ENCODE assay signal across 8 cellular contexts in the genomic region with DNA sequence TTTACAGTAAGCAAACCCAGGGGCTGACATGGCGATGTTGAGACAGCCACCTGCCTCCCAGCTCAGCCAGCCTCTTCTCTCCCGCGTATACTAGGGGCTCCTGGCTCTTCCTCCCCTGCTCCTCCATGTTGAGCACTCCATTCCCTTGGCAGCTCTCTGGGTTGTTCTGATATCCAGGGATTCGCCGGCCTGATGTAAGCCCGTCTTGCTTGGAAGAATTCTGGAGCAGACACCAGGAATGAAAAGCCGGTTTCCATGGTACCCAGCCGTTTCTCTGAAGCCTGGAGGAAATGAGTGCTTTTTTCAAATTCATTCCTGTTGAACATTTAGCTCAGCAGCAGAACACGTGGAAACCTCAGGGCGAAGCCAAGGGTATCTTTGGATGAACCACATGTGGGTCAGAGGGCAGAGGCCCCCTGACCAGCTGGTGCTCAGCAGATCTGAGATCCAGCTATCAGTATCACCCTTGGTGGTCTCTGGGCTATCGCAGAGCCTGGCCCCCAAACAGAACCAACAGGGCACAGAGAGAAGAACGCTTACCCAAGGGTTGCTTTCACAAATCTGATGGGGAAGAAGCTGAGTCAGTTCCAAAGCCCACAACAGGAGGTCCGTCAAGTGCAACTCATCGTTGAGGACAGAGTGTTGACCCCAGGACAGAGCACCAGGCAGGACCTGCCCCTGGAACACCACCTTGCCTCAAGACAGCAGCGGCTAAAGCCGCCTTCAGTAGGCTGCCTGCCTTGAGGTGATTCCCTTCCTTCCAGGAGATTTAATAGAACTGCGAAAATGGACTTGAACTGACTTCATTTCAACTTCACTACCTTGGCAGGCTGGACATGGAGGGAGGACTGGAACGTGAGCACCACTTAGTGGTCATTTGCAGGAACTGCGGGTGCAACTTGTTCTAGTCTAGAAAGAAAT.
DNase-seq lines count a peak whose midpoint lies in the region; ATAC-seq, FAIRE-seq and TF ChIP-seq lines count a peak whose summit lies in the region.

No MANE protein-coding gene starts in this region.

- H3K36me3 ChIP-seq in prostate gland: no peaks in the 10 kb centered on the region

- DNase-seq in AG09309 (ENCODE audit: low read depth) (peak; percentile 48), GM18507 (ENCODE audit: extremely low spot score, insufficient read length, low read depth) (peak; percentile 42), M059J (ENCODE audit: low read depth) (peak; percentile 74), RCC 7860 (ENCODE audit: low spot score) (peak; percentile 51), left cardiac atrium (peak; percentile 49), prostate gland (ENCODE audit: low spot score) (peak; percentile 61)
- peak; percentile 29 for DNase-seq in activated naive CD4-positive, alpha-beta T cell treated with anti-CD3 and anti-CD28 coated beads, Interleukin-2, amount 50 U/mL, for 16 hours

- TF ChIP-seq POLR2A in prostate gland (IDR thresholded peaks at IDR 0.05): no peak

- 41% methylated on average over 19 of the region's 19 CpGs for WGBS in prostate gland

- no peaks in the 10 kb centered on the region for H3K27me3 ChIP-seq in prostate gland (replicated peaks; ENCODE audit: insufficient read depth)

- H3K4me3 ChIP-seq in AG09309 (ENCODE audit: control insufficient read depth, low read depth, low read length) (no peak overlapping the region), prostate gland (no peak overlapping the region)

- H3K27ac ChIP-seq in prostate gland: no peak overlapping the region

- H3K9me3 ChIP-seq in prostate gland: no peaks in the 10 kb centered on the region

- ATAC-seq in left cardiac atrium: peak; percentile 79 to 86
- ATAC-seq in HG02759 (IDR thresholded peaks at IDR 0.05; ENCODE audit: unreplicated experiment): no peak

- FAIRE-seq in GM18507 (lab: Jason Lieb, UNC) (peak; percentile 96), RCC 7860 (lab: Jason Lieb, UNC) (no peak)

- H3K4me1 ChIP-seq in prostate gland (replicated peaks): no peaks in the 10 kb centered on the region

- TF ChIP-seq CTCF in AG09309 (IDR thresholded peaks at IDR 0.05; ENCODE audit: control insufficient read depth, insufficient read depth, low read depth, low read length, missing control alignments) (peak; percentile 98), prostate gland (IDR thresholded peaks at IDR 0.05) (peak; percentile 92 to 95 (median 94))

- intact Hi-C loops in left cardiac atrium (cut with DNase I): loop anchor here (2.0 to 5.0 kb wide), 3 partner anchors 457 to 1030 kb away; no protein-coding TSS in a partner anchor
- intact Hi-C loops in prostate gland (cut with DNase I): loop anchor here (2.0 to 5.0 kb wide), 4 partner anchors 73 to 1030 kb away; no protein-coding TSS in a partner anchor
